ENCODE assay signal across 25 cellular contexts in genomic region chr4:96315815-96316214, GRCh38.
A peak's percentile ranks its signal among the peaks of the same experiment; 100 is the strongest.
DNase-seq lines count a peak whose midpoint lies in the region; ATAC-seq and TF ChIP-seq lines count a peak whose summit lies in the region.
"Had no signal": no experiment of that assay in that cellular context is flagged by ENCODE, and none has a peak within 500 bp of the region (broad histone marks: within the 10 kb centered on the region; RNA-seq: fewer than 3 reads in every experiment).

No MANE protein-coding gene starts in this region.

- H3K9ac ChIP-seq in adipocyte (ENCODE audit: low read length) = no peak overlapping the region

- no peaks in the 10 kb centered on the region for H3K27me3 ChIP-seq in adipocyte (replicated peaks; ENCODE audit: control insufficient read depth, insufficient read depth, low read length)
- H3K27me3 ChIP-seq in CD8-positive, alpha-beta memory T cell (ENCODE audit: insufficient read depth, low read length, poor library complexity, severe bottlenecking) = no peaks in the 10 kb centered on the region
- H3K27me3 ChIP-seq: ascending aorta, spleen, upper lobe of left lung had no signal

- peaks cover 7% of the 10 kb centered on the region for H3K9me3 Mint-ChIP-seq in activated naive CD8-positive, alpha-beta T cell treated with anti-CD3 and anti-CD28 coated beads, Interleukin-2, amount 50 U/mL, for 24 hours
- peaks cover 0 to 2% (median 0%) of the 10 kb centered on the region in 5 donors for H3K9me3 Mint-ChIP-seq in CD8-positive, alpha-beta memory T cell
- H3K9me3 Mint-ChIP-seq in osteocyte (ENCODE audit: unreplicated experiment) = no peaks in the 10 kb centered on the region
- H3K9me3 Mint-ChIP-seq: activated B cell treated with CpG ODN at 0.5 μM for 24 hours; activated CD8-positive, alpha-beta T cell treated with anti-CD3 and anti-CD28 coated beads for 36 hours; activated naive CD4-positive, alpha-beta T cell treated with anti-CD3 and anti-CD28 coated beads for 36 hours; natural killer cell had no signal

- no peak for ATAC-seq in activated naive CD8-positive, alpha-beta T cell treated with anti-CD3 and anti-CD28 coated beads, Interleukin-2, amount 50 U/mL, for 24 hours
- ATAC-seq in GM19324 (IDR thresholded peaks at IDR 0.05; ENCODE audit: low FRiP score, unreplicated experiment) = no peak
- ATAC-seq: activated CD8-positive, alpha-beta T cell treated with anti-CD3 and anti-CD28 coated beads for 36 hours; effector memory CD8-positive, alpha-beta T cell; natural killer cell had no signal

- POLR2A ChIA-PET in CD8-positive, alpha-beta memory T cell (lab: Charles Lee) = no interaction called here

- no peaks in the 10 kb centered on the region for H3K4me1 ChIP-seq in adipocyte (ENCODE audit: control insufficient read depth, insufficient read depth, low read length)
- H3K4me1 ChIP-seq in CD8-positive, alpha-beta memory T cell (ENCODE audit: insufficient read depth, low read length) = no peaks in the 10 kb centered on the region
- H3K4me1 ChIP-seq: ascending aorta, spleen, upper lobe of left lung had no signal

- H3K36me3 Mint-ChIP-seq in activated naive CD8-positive, alpha-beta T cell treated with anti-CD3 and anti-CD28 coated beads, Interleukin-2, amount 50 U/mL, for 24 hours (ENCODE audit: low read depth) = no peaks in the 10 kb centered on the region
- no peaks in the 10 kb centered on the region for H3K36me3 Mint-ChIP-seq in CD8-positive, alpha-beta memory T cell
- H3K36me3 Mint-ChIP-seq in osteocyte (ENCODE audit: unreplicated experiment) = no peaks in the 10 kb centered on the region
- H3K36me3 Mint-ChIP-seq: natural killer cell had no signal

- no peaks in the 10 kb centered on the region for H3K9me3 ChIP-seq in adipocyte (ENCODE audit: control insufficient read depth, low read length)
- H3K9me3 ChIP-seq in CD8-positive, alpha-beta memory T cell (ENCODE audit: low read length) = no peaks in the 10 kb centered on the region
- H3K9me3 ChIP-seq: ascending aorta, spleen, upper lobe of left lung had no signal

- CTCF ChIA-PET in CD8-positive, alpha-beta memory T cell (lab: Charles Lee) = no interaction called here

- no peaks in the 10 kb centered on the region for H3K36me3 ChIP-seq in adipocyte (ENCODE audit: control insufficient read depth, insufficient read depth, low read length, severe bottlenecking)
- H3K36me3 ChIP-seq in CD8-positive, alpha-beta memory T cell (ENCODE audit: insufficient read depth, low read length) = no peaks in the 10 kb centered on the region
- H3K36me3 ChIP-seq: ascending aorta, spleen, upper lobe of left lung had no signal

- no peaks in the 10 kb centered on the region for H3K27me3 Mint-ChIP-seq in activated naive CD8-positive, alpha-beta T cell treated with anti-CD3 and anti-CD28 coated beads, Interleukin-2, amount 50 U/mL, for 24 hours
- H3K27me3 Mint-ChIP-seq in CD8-positive, alpha-beta memory T cell = no peaks in the 10 kb centered on the region
- H3K27me3 Mint-ChIP-seq in osteocyte (ENCODE audit: unreplicated experiment) = peaks cover 10% of the 10 kb centered on the region
- H3K27me3 Mint-ChIP-seq: activated B cell treated with CpG ODN at 0.5 μM for 24 hours; activated CD8-positive, alpha-beta T cell treated with anti-CD3 and anti-CD28 coated beads for 36 hours; activated T-cell treated with anti-CD3 and anti-CD28 coated beads, Interleukin-2, amount 50 U/mL, for 24 hours; effector memory CD8-positive, alpha-beta T cell had no signal

- H3K4me1 Mint-ChIP-seq in activated naive CD8-positive, alpha-beta T cell treated with anti-CD3 and anti-CD28 coated beads, Interleukin-2, amount 50 U/mL, for 24 hours = no peaks in the 10 kb centered on the region
- H3K4me1 Mint-ChIP-seq in CD8-positive, alpha-beta memory T cell = no peaks in the 10 kb centered on the region
- no peaks in the 10 kb centered on the region for H3K4me1 Mint-ChIP-seq in osteocyte (ENCODE audit: unreplicated experiment)
- H3K4me1 Mint-ChIP-seq: activated B cell treated with CpG ODN at 0.5 μM for 24 hours, natural killer cell had no signal

- no peak for TF ChIP-seq CTCF in osteocyte (IDR thresholded peaks at IDR 0.05)

- no peak overlapping the region for H3K4me3 ChIP-seq in adipocyte (ENCODE audit: low read length)
- H3K4me3 ChIP-seq in CD8-positive, alpha-beta memory T cell (ENCODE audit: low read length) = no peak overlapping the region
- H3K4me3 ChIP-seq: ascending aorta, spleen, upper lobe of left lung had no signal

- no peak overlapping the region for H3K4me3 Mint-ChIP-seq in activated naive CD8-positive, alpha-beta T cell treated with anti-CD3 and anti-CD28 coated beads, Interleukin-2, amount 50 U/mL, for 24 hours
- H3K4me3 Mint-ChIP-seq in CD8-positive, alpha-beta memory T cell = no peak overlapping the region
- no peak overlapping the region for H3K4me3 Mint-ChIP-seq in osteocyte (ENCODE audit: unreplicated experiment)
- H3K4me3 Mint-ChIP-seq: activated B cell treated with CpG ODN at 0.5 μM for 24 hours; activated CD8-positive, alpha-beta T cell treated with anti-CD3 and anti-CD28 coated beads for 36 hours; activated naive CD4-positive, alpha-beta T cell treated with anti-CD3 and anti-CD28 coated beads for 36 hours; activated T-cell treated with anti-CD3 and anti-CD28 coated beads, Interleukin-2, amount 50 U/mL, for 24 hours; effector memory CD8-positive, alpha-beta T cell; natural killer cell had no signal

- peak; percentile 34 for DNase-seq in NCI-H82 (lab: John Stamatoyannopoulos, UW)
- no peak for DNase-seq in NCI-H82 treated with DMSO at 0.1 percent for 48 hours (lab: John Stamatoyannopoulos, UW; ENCODE audit: unreplicated experiment)
- DNase-seq in adipocyte (ENCODE audit: low read depth) = peak; percentile 4
- DNase-seq in iPS-NIHi7 (ENCODE audit: extremely low spot score) = peak; percentile 23
- DNase-seq in activated naive CD8-positive, alpha-beta T cell treated with anti-CD3 and anti-CD28 coated beads, Interleukin-2, amount 50 U/mL, for 24 hours = no peak
- DNase-seq in CD8-positive, alpha-beta memory T cell = no peak
- no peak for DNase-seq in osteocyte (ENCODE audit: extremely low spot score, unreplicated experiment)
- DNase-seq: activated B cell treated with CpG ODN at 0.5 μM for 24 hours; activated CD8-positive, alpha-beta T cell treated with anti-CD3 and anti-CD28 coated beads for 36 hours; activated naive CD4-positive, alpha-beta T cell treated with anti-CD3 and anti-CD28 coated beads for 36 hours; activated T-cell treated with anti-CD3 and anti-CD28 coated beads, Interleukin-2, amount 50 U/mL, for 24 hours; DMS79 treated with DMSO at 0.1 percent for 48 hours; effector memory CD8-positive, alpha-beta T cell; hippocampal formation; kidney glomerular epithelial cell; mesendoderm; MV-4-11; natural killer cell; NCI-H2029; posterior cingulate gyrus; spleen; upper lobe of left lung had no signal

- no peak overlapping the region for H3K27ac Mint-ChIP-seq in activated naive CD8-positive, alpha-beta T cell treated with anti-CD3 and anti-CD28 coated beads, Interleukin-2, amount 50 U/mL, for 24 hours
- H3K27ac Mint-ChIP-seq in CD8-positive, alpha-beta memory T cell = no peak overlapping the region
- no peak overlapping the region for H3K27ac Mint-ChIP-seq in osteocyte (ENCODE audit: unreplicated experiment)
- H3K27ac Mint-ChIP-seq: activated B cell treated with CpG ODN at 0.5 μM for 24 hours; activated CD8-positive, alpha-beta T cell treated with anti-CD3 and anti-CD28 coated beads for 36 hours; activated naive CD4-positive, alpha-beta T cell treated with anti-CD3 and anti-CD28 coated beads for 36 hours; activated T-cell treated with anti-CD3 and anti-CD28 coated beads, Interleukin-2, amount 50 U/mL, for 24 hours; effector memory CD8-positive, alpha-beta T cell; natural killer cell had no signal

- no peak overlapping the region for H3K27ac ChIP-seq in CD8-positive, alpha-beta memory T cell (ENCODE audit: low read depth, low read length)
- H3K27ac ChIP-seq: ascending aorta, C4-2B, spleen, upper lobe of left lung had no signal

Comparison
In these comparisons a context has a peak if more than half of its experiments do, and no peak if none do; other contexts are left out.
1. DNase-seq: peak in NCI-H82 (single experiment), adipocyte (single experiment) and iPS-NIHi7 (single experiment); none in NCI-H82 treated with DMSO at 0.1 percent for 48 hours (single experiment), activated naive CD8-positive, alpha-beta T cell treated with anti-CD3 and anti-CD28 coated beads, Interleukin-2, amount 50 U/mL, for 24 hours (single experiment), CD8-positive, alpha-beta memory T cell (0 of 5) and osteocyte (single experiment).